8 cellular contexts compared by ENCODE assay signal in genomic region chr15:74461847-74462511, GRCh38. TPM values are rescaled to one million over a fixed set of nuclear protein-coding genes. Genes with fewer than 3 reads are reported as not detected.
DNase-seq lines count a peak whose midpoint lies in the region; ATAC-seq and TF ChIP-seq lines count a peak whose summit lies in the region.

No MANE protein-coding gene starts in this region.

- peak overlapping the region; percentile 88 for H3K4me3 ChIP-seq in iPS-11a (ENCODE audit: low read depth, low read length)
- H3K4me3 ChIP-seq in testis: peak overlapping the region; percentile 67 to 70

- TF ChIP-seq POLR2A in testis (IDR thresholded peaks at IDR 0.05): no peak

- peaks cover 5% of the 10 kb centered on the region for H3K4me1 ChIP-seq in testis

- no peaks in the 10 kb centered on the region for H3K36me3 ChIP-seq in testis (ENCODE audit: low read depth, missing control alignments)

- intact Hi-C loops in testis (cut with DNase I; ENCODE audit: low total_unique reads): no loop called here

- ATAC-seq in HG03025 (IDR thresholded peaks at IDR 0.05; ENCODE audit: low FRiP score, unreplicated experiment): no peak

- H3K27ac Mint-ChIP-seq in activated CD4-positive, alpha-beta T cell treated with anti-CD3 and anti-CD28 coated beads, Interleukin-2, amount 10 ng/mL, durations not matched to agents 7 days and 5 days: peak overlapping the region; percentile 92

- peak overlapping the region; percentile 85 for H3K27ac ChIP-seq in VCaP
- H3K27ac ChIP-seq in testis: no peak overlapping the region

- peaks cover 34% of the 10 kb centered on the region for H3K36me3 Mint-ChIP-seq in activated CD4-positive, alpha-beta T cell treated with anti-CD3 and anti-CD28 coated beads, Interleukin-2, amount 10 ng/mL, durations not matched to agents 7 days and 5 days (ENCODE audit: low read depth)

- H3K9me3 ChIP-seq in testis: no peaks in the 10 kb centered on the region

- H3K4me1 Mint-ChIP-seq in activated CD4-positive, alpha-beta T cell treated with anti-CD3 and anti-CD28 coated beads, Interleukin-2, amount 10 ng/mL, durations not matched to agents 7 days and 5 days: peaks cover 47% of the 10 kb centered on the region

- no peak for TF ChIP-seq CTCF in VCaP (conservative IDR thresholded peaks at IDR 0.05)
- TF ChIP-seq CTCF in testis (IDR thresholded peaks at IDR 0.05): no peak

- H3K4me3 Mint-ChIP-seq in activated CD4-positive, alpha-beta T cell treated with anti-CD3 and anti-CD28 coated beads, Interleukin-2, amount 10 ng/mL, durations not matched to agents 7 days and 5 days: peak overlapping the region; percentile 90

- H3K9me3 Mint-ChIP-seq in activated CD4-positive, alpha-beta T cell treated with anti-CD3 and anti-CD28 coated beads, Interleukin-2, amount 10 ng/mL, durations not matched to agents 7 days and 5 days: peaks cover 4% of the 10 kb centered on the region

- no peaks in the 10 kb centered on the region for H3K27me3 Mint-ChIP-seq in activated CD4-positive, alpha-beta T cell treated with anti-CD3 and anti-CD28 coated beads, Interleukin-2, amount 10 ng/mL, durations not matched to agents 7 days and 5 days

- WGBS in testis, 2 donors: 32 to 34% methylated on average over 8 of the region's 8 CpGs

- no peaks in the 10 kb centered on the region for H3K27me3 ChIP-seq in testis

- no peak for DNase-seq in activated CD4-positive, alpha-beta T cell treated with anti-CD3 and anti-CD28 coated beads, Interleukin-2, amount 10 ng/mL, durations not matched to agents 7 days and 5 days
- DNase-seq in activated CD4-positive, alpha-beta T cell treated with anti-CD3 and anti-CD28 coated beads for 4 hours: no peak
- DNase-seq in testis (no peak), DMS79 (lab: John Stamatoyannopoulos, UW) (no peak), epidermal melanocyte (ENCODE audit: insufficient read length, low spot score) (no peak)

- POLR2A ChIA-PET in activated CD4-positive, alpha-beta T cell treated with anti-CD3 and anti-CD28 coated beads, Interleukin-2, amount 10 ng/mL, durations not matched to agents 7 days and 5 days (lab: Charles Lee): interaction anchor here (0.7 kb wide), 2 partner anchors 10 to 140 kb away, joined by 3 read pairs; no protein-coding TSS in a partner anchor

- CTCF ChIA-PET in activated CD4-positive, alpha-beta T cell treated with anti-CD3 and anti-CD28 coated beads, Interleukin-2, amount 10 ng/mL, durations not matched to agents 7 days and 5 days (lab: Charles Lee): interaction anchor here (0.6 to 1.9 kb wide), 9 partner anchors 11 to 170 kb away, joined by 3 to 7 read pairs (median 5); no protein-coding TSS in a partner anchor

RNA-seq across cellular contexts. Expression of gene UBL7, which starts 1.0 kb away (rescaled TPM):
- 10 to 100 TPM; 52.2 to 53.7 TPM for total RNA-seq in activated CD4-positive, alpha-beta T cell treated with anti-CD3 and anti-CD28 coated beads, Interleukin-2, amount 10 ng/mL, durations not matched to agents 7 days and 5 days
- 10 to 100 TPM; 61.9 to 70.6 TPM for total RNA-seq in testis
- 104 TPM for polyA plus RNA-seq in testis (ENCODE audit: insufficient read depth, low read depth, low replicate concordance)

RNA-seq across cellular contexts. Expression of gene SEMA7A, which starts 28.2 kb away (rescaled TPM):
- 1 to 10 TPM; 2.7 to 3.5 TPM for total RNA-seq in activated CD4-positive, alpha-beta T cell treated with anti-CD3 and anti-CD28 coated beads, Interleukin-2, amount 10 ng/mL, durations not matched to agents 7 days and 5 days
- total RNA-seq in testis: 100 to 1,000 TPM; 217 to 220 TPM
- 80.7 TPM for polyA plus RNA-seq in testis (ENCODE audit: insufficient read depth, low read depth, low replicate concordance)

Comparison
In these comparisons a context has a peak if more than half of its experiments do, and no peak if none do; other contexts are left out.
1. RNA of gene SEMA7A, which starts 28.2 kb away (total RNA-seq): 217 to 220 TPM in testis; 2.7 to 3.5 TPM in activated CD4-positive, alpha-beta T cell treated with anti-CD3 and anti-CD28 coated beads, Interleukin-2, amount 10 ng/mL, durations not matched to agents 7 days and 5 days; every median in the first group is over 10 times any median in the second.